In the genomic region with DNA sequence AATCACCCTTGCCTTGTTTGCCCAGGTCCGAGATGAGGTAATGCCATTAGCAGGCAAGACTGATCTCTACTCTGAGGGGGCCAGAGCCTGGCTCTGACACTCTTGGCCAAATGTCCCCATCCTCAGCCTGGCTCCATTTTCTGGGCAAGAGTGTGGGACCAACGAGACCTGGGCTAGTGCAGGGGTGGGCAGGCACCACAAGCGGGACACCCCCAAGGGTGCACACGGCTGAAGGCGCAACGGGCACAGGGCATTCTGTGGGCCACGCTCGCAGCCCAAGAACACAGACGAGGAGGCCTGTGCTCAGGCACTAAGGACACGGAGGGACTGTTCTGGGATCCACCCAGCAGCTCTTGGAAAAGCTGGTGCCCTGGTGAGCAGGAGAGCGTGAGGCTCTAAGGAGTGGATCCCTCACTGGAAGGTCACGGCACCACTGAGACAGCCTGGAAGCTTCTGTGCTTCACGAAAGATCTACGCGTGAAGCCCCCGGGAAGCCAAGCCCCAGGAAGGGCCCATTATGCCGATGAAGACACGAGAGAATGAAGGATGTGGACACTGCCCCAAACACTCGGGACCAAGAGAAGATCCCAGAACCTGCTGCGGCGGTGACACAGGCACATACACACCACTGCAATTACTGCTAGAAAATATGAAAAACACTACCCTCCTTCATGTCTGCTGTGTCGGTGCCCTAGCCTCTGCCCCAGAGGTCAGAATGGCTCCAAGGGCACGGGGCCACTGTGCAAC, we compare ENCODE assay signal across 13 cellular contexts.
DNase-seq lines count a peak whose midpoint lies in the region; ATAC-seq and TF ChIP-seq lines count a peak whose summit lies in the region.
"Had no signal": no experiment of that assay in that cellular context is flagged by ENCODE, and none has a peak within 500 bp of the region (broad histone marks: within the 10 kb centered on the region; RNA-seq: fewer than 3 reads in every experiment).

No MANE protein-coding gene starts in this region.

- ATAC-seq in gastroesophageal sphincter, result no peak
- no peak for ATAC-seq in gastrocnemius medialis
- ATAC-seq in HG03095 (IDR thresholded peaks at IDR 0.05; ENCODE audit: unreplicated experiment), result no peak

- no peak overlapping the region for H3K4me3 ChIP-seq in CD4-positive, alpha-beta memory T cell (ENCODE audit: low read length in 2 of 2)
- no peak overlapping the region for H3K4me3 ChIP-seq in SK-N-SH (ENCODE audit: low read depth in 2 of 2, low read length in 1 of 2)
- no peak overlapping the region for H3K4me3 ChIP-seq in gastroesophageal sphincter
- no peak overlapping the region for H3K4me3 ChIP-seq in gastrocnemius medialis
- H3K4me3 ChIP-seq: ovary had no signal

- no peak overlapping the region for H2AFZ ChIP-seq in SK-N-SH (ENCODE audit: low read depth)

- no peak for DNase-seq in CD4-positive, alpha-beta memory T cell
- DNase-seq in SK-N-SH (peak; percentile 66), gastrocnemius medialis (no peak), HuH-7 (ENCODE audit: low spot score) (no peak), HUDEP-2 (lab: John Stamatoyannopoulos, UW; ENCODE audit: unreplicated experiment in 76 of 76) (no peak)
- DNase-seq: islet precursor cell, midbrain, NCI-H146, NCI-H226 had no signal

- CTCF ChIA-PET in CD4-positive, alpha-beta memory T cell (lab: Charles Lee; ENCODE audit: partially characterized antibody), result no interaction called here
- CTCF ChIA-PET in SK-N-SH (lab: Yijun Ruan, JAX), result no interaction called here

- no peaks in the 10 kb centered on the region for H3K9me2 ChIP-seq in SK-N-SH

- H3K79me2 ChIP-seq in SK-N-SH (ENCODE audit: insufficient read depth), result peaks cover 23% of the 10 kb centered on the region; the same call in 1 of the 2 replicates

- intact Hi-C loops in CD4-positive, alpha-beta memory T cell (cut with micrococcal nuclease), result loop anchor here (10.0 kb wide), 2 partner anchors 362 to 732 kb away; no protein-coding TSS in a partner anchor
- intact Hi-C loops in gastrocnemius medialis (cut with DNase I; ENCODE audit: low total_unique reads), result no loop called here

- H3K9me3 Mint-ChIP-seq in CD4-positive, alpha-beta memory T cell, result peaks cover 0 to 11% (median 1%) of the 10 kb centered on the region in 8 donors

- TF ChIP-seq CTCF in SK-N-SH (IDR thresholded peaks at IDR 0.05), result no peak
- TF ChIP-seq CTCF in gastroesophageal sphincter (IDR thresholded peaks at IDR 0.05), result no peak
- no peak for TF ChIP-seq CTCF in gastrocnemius medialis (IDR thresholded peaks at IDR 0.05 in 4 of 5, conservative IDR thresholded peaks at IDR 0.05 in 1 of 5)

- H3K27ac Mint-ChIP-seq in CD4-positive, alpha-beta memory T cell, result peak overlapping the region in 6 of 7 donors; percentile 57 to 86 (median 76)

- peaks cover 0 to 2% of the 10 kb centered on the region in 2 donors for H3K9me3 ChIP-seq in CD4-positive, alpha-beta memory T cell (ENCODE audit: control insufficient read depth in 1 of 2, low read length in 2 of 2)
- H3K9me3 ChIP-seq in SK-N-SH, result no peaks in the 10 kb centered on the region
- H3K9me3 ChIP-seq in gastroesophageal sphincter, result peaks cover 0 to under 1% (median 0%) of the 10 kb centered on the region in 3 donors
- H3K9me3 ChIP-seq in gastrocnemius medialis, result no peaks in the 10 kb centered on the region
- H3K9me3 ChIP-seq: ovary had no signal

- no peak for TF ChIP-seq RAD21 in SK-N-SH (IDR thresholded peaks at IDR 0.05; ENCODE audit: low read length)

- no peaks in the 10 kb centered on the region for H3K27me3 ChIP-seq in CD4-positive, alpha-beta memory T cell (ENCODE audit: insufficient read depth, low read length)
- no peaks in the 10 kb centered on the region for H3K27me3 ChIP-seq in SK-N-SH (ENCODE audit: insufficient read depth)
- H3K27me3 ChIP-seq in gastroesophageal sphincter, result no peaks in the 10 kb centered on the region
- no peaks in the 10 kb centered on the region for H3K27me3 ChIP-seq in gastrocnemius medialis
- H3K27me3 ChIP-seq: ovary had no signal

- no peak overlapping the region for H3K9ac ChIP-seq in SK-N-SH

- peaks cover 97% of the 10 kb centered on the region for H3K4me1 ChIP-seq in CD4-positive, alpha-beta memory T cell (ENCODE audit: insufficient read depth, low read length)
- peaks cover 26 to 73% of the 10 kb centered on the region in 2 experiments; a peak in 2 of 4 replicates for H3K4me1 ChIP-seq in SK-N-SH (ENCODE audit: control insufficient read depth in 1 of 2, insufficient read depth in 2 of 2, low read depth in 1 of 2, low read length in 1 of 2)
- H3K4me1 ChIP-seq in gastroesophageal sphincter, result peaks cover 2 to 87% (median 68%) of the 10 kb centered on the region in 3 donors
- H3K4me1 ChIP-seq in gastrocnemius medialis, result peaks cover 88 to 99% of the 10 kb centered on the region in 2 donors

- no peak overlapping the region for H3K4me2 ChIP-seq in SK-N-SH

- no peaks in the 10 kb centered on the region for H3K36me3 ChIP-seq in CD4-positive, alpha-beta memory T cell (ENCODE audit: insufficient read depth, low read length)
- no peaks in the 10 kb centered on the region for H3K36me3 ChIP-seq in SK-N-SH (replicated peaks in 1 of 2; ENCODE audit: control insufficient read depth in 1 of 2, insufficient read depth in 2 of 2, low read length in 1 of 2)
- H3K36me3 ChIP-seq in gastroesophageal sphincter, result no peaks in the 10 kb centered on the region
- H3K36me3 ChIP-seq in gastrocnemius medialis, result no peaks in the 10 kb centered on the region
- H3K36me3 ChIP-seq: ovary had no signal

- in situ Hi-C loops in gastrocnemius medialis (cut with MboI; ENCODE audit: low sequenced_read_pairs in 4 of 4), result no loop called here

- 92% methylated on average over 21 of the region's 23 CpGs for WGBS in SK-N-SH (ENCODE audit: low lambda C conversion rate)
- 87 to 88% methylated on average over 3 to 10 of the region's 23 CpGs for WGBS in gastroesophageal sphincter (ENCODE audit: low coverage in 1 of 2), 2 donors

- H3F3A ChIP-seq in SK-N-SH (replicated peaks; ENCODE audit: insufficient read depth), result peaks cover 2% of the 10 kb centered on the region

- H3K27ac ChIP-seq in CD4-positive, alpha-beta memory T cell (ENCODE audit: low read depth, low read length), result no peak overlapping the region
- H3K27ac ChIP-seq in SK-N-SH (ENCODE audit: low read depth in 2 of 2, low read length in 1 of 2), result peak overlapping the region in 1 of 2 experiments; percentile 53; a peak in 1 of 4 replicates
- peak overlapping the region in 3 of 4 donors; percentile 82 to 87 (median 83) for H3K27ac ChIP-seq in gastroesophageal sphincter
- peak overlapping the region; percentile 94 to 99 (median 98) for H3K27ac ChIP-seq in gastrocnemius medialis
- H3K27ac ChIP-seq: C4-2B, ovary had no signal

- TF ChIP-seq POLR2A in gastroesophageal sphincter (IDR thresholded peaks at IDR 0.05) (no peak), gastrocnemius medialis (IDR thresholded peaks at IDR 0.05) (no peak)

- H4K20me1 ChIP-seq in SK-N-SH (ENCODE audit: insufficient read depth), result no peaks in the 10 kb centered on the region

- TF ChIP-seq EP300 in SK-N-SH (IDR thresholded peaks at IDR 0.05; ENCODE audit: borderline replicate concordance in 1 of 2, low read depth in 1 of 2, low read length in 1 of 2), result no peak
- TF ChIP-seq EP300 in gastroesophageal sphincter (IDR thresholded peaks at IDR 0.05), result no peak

- peaks cover 11 to 20% of the 10 kb centered on the region in 2 donors for H3K36me3 Mint-ChIP-seq in CD4-positive, alpha-beta memory T cell

- POLR2A ChIA-PET in CD4-positive, alpha-beta memory T cell (lab: Charles Lee; ENCODE audit: partially characterized antibody), result interaction anchor here (1.4 to 2.1 kb wide), 3 partner anchors 12 to 108 kb away, joined by 3 to 4 read pairs (median 4); no protein-coding TSS in a partner anchor
- POLR2A ChIA-PET in SK-N-SH (lab: Yijun Ruan, JAX), result no interaction called here

- H3K4me1 Mint-ChIP-seq in CD4-positive, alpha-beta memory T cell, result peaks cover 59 to 97% (median 78%) of the 10 kb centered on the region in 4 donors

- no peaks in the 10 kb centered on the region for H3K27me3 Mint-ChIP-seq in CD4-positive, alpha-beta memory T cell

- H3K4me3 Mint-ChIP-seq in CD4-positive, alpha-beta memory T cell, result no peak overlapping the region

TF ChIP-seq in SK-N-SH, 30 proteins besides CTCF, POLR2A, EP300 and RAD21:
- TF ChIP-seq ZBTB33 (IDR thresholded peaks at IDR 0.05; ENCODE audit: borderline replicate concordance, low read depth), result no peak
